In the genomic region with DNA sequence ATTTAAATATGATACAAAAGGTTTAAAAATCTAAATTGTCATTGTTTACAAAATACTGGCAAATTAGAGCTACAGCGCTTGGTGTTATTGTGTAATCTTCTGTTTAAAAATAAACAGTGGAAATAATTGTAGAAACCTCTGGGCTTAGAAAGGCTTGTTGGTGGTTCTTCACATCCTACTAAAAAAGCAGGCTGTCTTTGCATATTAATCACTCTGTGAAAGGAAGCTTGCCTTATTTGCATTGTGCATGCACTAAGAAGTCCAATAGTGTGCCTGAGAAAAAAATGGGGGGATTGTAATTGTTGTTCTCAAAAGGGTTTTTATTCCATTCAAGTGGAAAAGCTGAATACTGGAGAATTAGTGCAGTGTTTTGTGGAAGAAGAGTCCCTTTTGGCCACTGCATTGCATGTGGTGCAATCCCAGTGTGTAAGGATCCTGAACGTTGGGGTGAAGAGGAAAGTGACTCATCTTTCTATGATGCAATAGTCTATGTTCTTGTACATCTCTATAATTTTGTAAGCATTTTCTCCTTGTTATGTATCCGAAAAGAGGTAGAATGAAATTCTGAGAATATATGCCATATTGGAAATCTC, we compare ENCODE assay signal across 10 cellular contexts. TPM values are rescaled to one million over a fixed set of nuclear protein-coding genes. Genes with fewer than 3 reads are reported as not detected.
DNase-seq lines count a peak whose midpoint lies in the region; ATAC-seq and TF ChIP-seq lines count a peak whose summit lies in the region.
"Had no signal": no experiment of that assay in that cellular context is flagged by ENCODE, and none has a peak within 500 bp of the region (broad histone marks: within the 10 kb centered on the region; RNA-seq: fewer than 3 reads in every experiment).

No MANE protein-coding gene starts in this region.

- no peak overlapping the region for H3K4me3 ChIP-seq in urinary bladder (ENCODE audit: low read depth, low read length)
- H3K4me3 ChIP-seq in stomach = no peak overlapping the region

- H3K27ac ChIP-seq in urinary bladder (ENCODE audit: low read depth) = peak overlapping the region; percentile 38
- H3K27ac ChIP-seq in stomach = no peak overlapping the region

- TF ChIP-seq CTCF in stomach (IDR thresholded peaks at IDR 0.05) = no peak

- no peak for TF ChIP-seq POLR2A in stomach (IDR thresholded peaks at IDR 0.05)

- H3K36me3 ChIP-seq in urinary bladder (ENCODE audit: insufficient read depth) (no peaks in the 10 kb centered on the region), stomach (no peaks in the 10 kb centered on the region)

- DNase-seq in NCI-H748 (lab: John Stamatoyannopoulos, UW; ENCODE audit: unreplicated experiment) = peak; percentile 33
- no peak for DNase-seq in NCI-H748 treated with DMSO at 0.1 percent for 48 hours (lab: John Stamatoyannopoulos, UW)
- DNase-seq in SKM-1 treated with dmso at 0.1 percent for 144 hours (lab: John Stamatoyannopoulos, UW; ENCODE audit: unreplicated experiment) = peak; percentile 91
- DNase-seq in left ventricle myocardium superior = no peak
- DNase-seq in stomach = no peak
- DNase-seq in activated naive CD4-positive, alpha-beta T cell treated with anti-CD3 and anti-CD28 coated beads for 36 hours = no peak
- no peak for DNase-seq in SHP77 (lab: John Stamatoyannopoulos, UW)
- DNase-seq: activated CD8-positive, alpha-beta T cell treated with anti-CD3 and anti-CD28 coated beads, Interleukin-2, amount 10 ng/mL, durations not matched to agents 7 days and 5 days; NCI-H2227 treated with DMSO at 0.1 percent for 48 hours had no signal

- peak; percentile 69 for ATAC-seq in left ventricle myocardium superior
- ATAC-seq: activated CD8-positive, alpha-beta T cell treated with anti-CD3 and anti-CD28 coated beads, Interleukin-2, amount 10 ng/mL, durations not matched to agents 7 days and 5 days had no signal

- H3K9me3 Mint-ChIP-seq in activated naive CD4-positive, alpha-beta T cell treated with anti-CD3 and anti-CD28 coated beads for 36 hours = no peaks in the 10 kb centered on the region

- H3K36me3 Mint-ChIP-seq in activated naive CD4-positive, alpha-beta T cell treated with anti-CD3 and anti-CD28 coated beads for 36 hours (ENCODE audit: low read depth) = no peaks in the 10 kb centered on the region

- H3K27me3 ChIP-seq in stomach = no peaks in the 10 kb centered on the region

- H3K4me1 Mint-ChIP-seq in activated naive CD4-positive, alpha-beta T cell treated with anti-CD3 and anti-CD28 coated beads for 36 hours (ENCODE audit: low read depth) = no peaks in the 10 kb centered on the region

- peaks cover 16% of the 10 kb centered on the region for H3K27me3 Mint-ChIP-seq in activated naive CD4-positive, alpha-beta T cell treated with anti-CD3 and anti-CD28 coated beads for 36 hours (ENCODE audit: low read depth)

- CTCF ChIA-PET in activated naive CD4-positive, alpha-beta T cell treated with anti-CD3 and anti-CD28 coated beads for 36 hours (lab: Charles Lee) = no interaction called here

- 47% methylated on average over 3 of the region's 3 CpGs for WGBS in urinary bladder
- WGBS in stomach, 5 donors = 58 to 71% (median 65%) methylated on average over 3 of the region's 3 CpGs

- no peak overlapping the region for H3K4me3 Mint-ChIP-seq in activated naive CD4-positive, alpha-beta T cell treated with anti-CD3 and anti-CD28 coated beads for 36 hours
- H3K4me3 Mint-ChIP-seq: activated CD8-positive, alpha-beta T cell treated with anti-CD3 and anti-CD28 coated beads, Interleukin-2, amount 10 ng/mL, durations not matched to agents 7 days and 5 days had no signal

- intact Hi-C loops in left ventricle myocardium superior (cut with micrococcal nuclease) = no loop called here
- intact Hi-C loops in stomach (cut with DNase I; ENCODE audit: low total_unique reads) = no loop called here
- intact Hi-C loops in activated naive CD4-positive, alpha-beta T cell treated with anti-CD3 and anti-CD28 coated beads for 36 hours (cut with micrococcal nuclease) = no loop called here

- no peaks in the 10 kb centered on the region for H3K9me3 ChIP-seq in stomach

- H3K4me1 ChIP-seq in urinary bladder (ENCODE audit: insufficient read depth) = no peaks in the 10 kb centered on the region
- H3K4me1 ChIP-seq in stomach = peaks cover 0 to 10% (median 0%) of the 10 kb centered on the region in 4 donors

- H3K27ac Mint-ChIP-seq in activated naive CD4-positive, alpha-beta T cell treated with anti-CD3 and anti-CD28 coated beads for 36 hours = no peak overlapping the region
- H3K27ac Mint-ChIP-seq: activated CD8-positive, alpha-beta T cell treated with anti-CD3 and anti-CD28 coated beads, Interleukin-2, amount 10 ng/mL, durations not matched to agents 7 days and 5 days had no signal

- no peak for TF ChIP-seq EP300 in stomach (IDR thresholded peaks at IDR 0.05)

RNA-seq across cellular contexts. Expression of a gene that starts 16.5 kb away (rescaled TPM):
- total RNA-seq in left ventricle myocardium superior (244 TPM), urinary bladder (114 TPM), stomach (10 to 100 TPM; 25.9 to 84.8 (median 41.3) TPM)
- polyA plus RNA-seq in urinary bladder (79.1 TPM), stomach (1 to 10 TPM; 5.7 to 7.9 (median 6.4) TPM)
- total RNA-seq in activated naive CD4-positive, alpha-beta T cell treated with anti-CD3 and anti-CD28 coated beads for 36 hours = not detected

Comparison
In these comparisons a context has a peak if more than half of its experiments do, and no peak if none do; other contexts are left out.
1. DNase-seq: peak in NCI-H748 (single experiment) and SKM-1 treated with dmso at 0.1 percent for 144 hours (single experiment); none in NCI-H748 treated with DMSO at 0.1 percent for 48 hours (single experiment), left ventricle myocardium superior (single experiment), stomach (single experiment), activated naive CD4-positive, alpha-beta T cell treated with anti-CD3 and anti-CD28 coated beads for 36 hours (single experiment) and SHP77 (0 of 2).
2. RNA of a gene that starts 16.5 kb away (total RNA-seq): 244 TPM in left ventricle myocardium superior (single experiment), 114 TPM in urinary bladder (single experiment) and 25.9 to 84.8 TPM in stomach; not detected in activated naive CD4-positive, alpha-beta T cell treated with anti-CD3 and anti-CD28 coated beads for 36 hours; every median in the first group is over 10 times any median in the second.